8 cellular contexts compared by ENCODE assay signal in genomic region chr13:28819046-28819747, GRCh38. TPM values are rescaled to one million over a fixed set of nuclear protein-coding genes. Genes with fewer than 3 reads are reported as not detected.
DNase-seq lines count a peak whose midpoint lies in the region; ATAC-seq and TF ChIP-seq lines count a peak whose summit lies in the region.

No MANE protein-coding gene starts in this region.

- H3K27me3 Mint-ChIP-seq in CD8-positive, alpha-beta T cell (ENCODE audit: low read depth) = peaks cover 52% of the 10 kb centered on the region
- peaks cover 27 to 46% of the 10 kb centered on the region in 2 donors for H3K27me3 Mint-ChIP-seq in natural killer cell (ENCODE audit: low read depth in 2 of 2)

- H3K4me1 ChIP-seq in CD8-positive, alpha-beta T cell (ENCODE audit: insufficient read depth, low read length) = no peaks in the 10 kb centered on the region
- H3K4me1 ChIP-seq in HUES6 (ENCODE audit: control insufficient read depth, insufficient read depth, low read length) = no peaks in the 10 kb centered on the region

- H3K36me3 ChIP-seq in CD8-positive, alpha-beta T cell (ENCODE audit: insufficient read depth, low read length) = no peaks in the 10 kb centered on the region
- no peaks in the 10 kb centered on the region for H3K36me3 ChIP-seq in HUES6 (ENCODE audit: control insufficient read depth, insufficient read depth, low read length)

- ATAC-seq in CD8-positive, alpha-beta T cell = no peak
- ATAC-seq in natural killer cell (no peak), GM19328 (IDR thresholded peaks at IDR 0.05; ENCODE audit: unreplicated experiment) (no peak)

- no peak for TF ChIP-seq CTCF in CD8-positive, alpha-beta T cell (IDR thresholded peaks at IDR 0.05)
- TF ChIP-seq CTCF in choroid plexus epithelial cell (conservative IDR thresholded peaks at IDR 0.05; ENCODE audit: low read depth, low read length) (no peak), natural killer cell (IDR thresholded peaks at IDR 0.05) (no peak), RWPE1 (conservative IDR thresholded peaks at IDR 0.05; ENCODE audit: low read depth) (no peak)

- no peak overlapping the region for H3K4me3 ChIP-seq in CD8-positive, alpha-beta T cell (ENCODE audit: low read depth, low read length)
- H3K4me3 ChIP-seq in HUES6 (ENCODE audit: low read depth, low read length) = peak overlapping the region; percentile 60
- peak overlapping the region; percentile 34 for H3K4me3 ChIP-seq in choroid plexus epithelial cell (ENCODE audit: low read depth, low read length)

- intact Hi-C loops in CD8-positive, alpha-beta T cell (cut with DNase I, micrococcal nuclease) = no loop called here
- intact Hi-C loops in natural killer cell (cut with micrococcal nuclease) = no loop called here

- POLR2A ChIA-PET in CD8-positive, alpha-beta T cell (lab: Charles Lee) = no interaction called here
- POLR2A ChIA-PET in RWPE1 (lab: Yijun Ruan, JAX; ENCODE audit: low non-redundant PET) = no interaction called here

- H3K9me3 Mint-ChIP-seq in CD8-positive, alpha-beta T cell = peaks cover 6% of the 10 kb centered on the region
- H3K9me3 Mint-ChIP-seq in natural killer cell = no peaks in the 10 kb centered on the region

- H3K4me1 Mint-ChIP-seq in CD8-positive, alpha-beta T cell (ENCODE audit: low read depth) = peaks cover 6% of the 10 kb centered on the region
- no peaks in the 10 kb centered on the region for H3K4me1 Mint-ChIP-seq in natural killer cell

- no peak for DNase-seq in CD8-positive, alpha-beta T cell
- peak; percentile 37 for DNase-seq in choroid plexus epithelial cell (ENCODE audit: low read depth)
- DNase-seq in natural killer cell = no peak
- DNase-seq in NCI-H2171 treated with DMSO at 0.1 percent for 48 hours (lab: John Stamatoyannopoulos, UW) = no peak
- DNase-seq in RWPE1 (ENCODE audit: low spot score) = no peak
- no peak for DNase-seq in NCI-H187 treated with DMSO at 0.1 percent for 48 hours (lab: John Stamatoyannopoulos, UW)

- no peaks in the 10 kb centered on the region for H3K36me3 Mint-ChIP-seq in CD8-positive, alpha-beta T cell
- H3K36me3 Mint-ChIP-seq in natural killer cell = peaks cover 10% of the 10 kb centered on the region

- H3K27ac Mint-ChIP-seq in CD8-positive, alpha-beta T cell = no peak overlapping the region
- H3K27ac Mint-ChIP-seq in natural killer cell = no peak overlapping the region

- H3K9me3 ChIP-seq in CD8-positive, alpha-beta T cell (ENCODE audit: low read length) = no peaks in the 10 kb centered on the region
- H3K9me3 ChIP-seq in HUES6 (ENCODE audit: control insufficient read depth, insufficient read depth, low read depth, low read length) = peaks cover 12% of the 10 kb centered on the region

- no peaks in the 10 kb centered on the region for H3K27me3 ChIP-seq in CD8-positive, alpha-beta T cell (ENCODE audit: insufficient read depth, low read length)
- H3K27me3 ChIP-seq in HUES6 (ENCODE audit: control insufficient read depth, insufficient read depth, low read length) = peaks cover 69% of the 10 kb centered on the region

- no peak overlapping the region for H3K27ac ChIP-seq in CD8-positive, alpha-beta T cell (ENCODE audit: low read depth, low read length)
- H3K27ac ChIP-seq in HUES6 (ENCODE audit: low read depth, low read length) (no peak overlapping the region), RWPE1 (no peak overlapping the region)

- CTCF ChIA-PET in CD8-positive, alpha-beta T cell (lab: Charles Lee) = no interaction called here
- CTCF ChIA-PET in RWPE1 (lab: Yijun Ruan, JAX) = interaction anchor here (0.6 to 1.1 kb wide), 3 partner anchors 9 to 551 kb away, joined by 3 read pairs; no protein-coding TSS in a partner anchor

- H3K9ac ChIP-seq in HUES6 (ENCODE audit: low read length) = no peak overlapping the region

- peak overlapping the region; percentile 50 for H3K4me3 Mint-ChIP-seq in CD8-positive, alpha-beta T cell
- H3K4me3 Mint-ChIP-seq in natural killer cell = peak overlapping the region; percentile 9

RNA-seq across cellular contexts. Expression of gene MTUS2, which starts 0.9 kb away (rescaled TPM):
- not detected for total RNA-seq in CD8-positive, alpha-beta T cell
- total RNA-seq in natural killer cell = not detected
